In the genomic region with DNA sequence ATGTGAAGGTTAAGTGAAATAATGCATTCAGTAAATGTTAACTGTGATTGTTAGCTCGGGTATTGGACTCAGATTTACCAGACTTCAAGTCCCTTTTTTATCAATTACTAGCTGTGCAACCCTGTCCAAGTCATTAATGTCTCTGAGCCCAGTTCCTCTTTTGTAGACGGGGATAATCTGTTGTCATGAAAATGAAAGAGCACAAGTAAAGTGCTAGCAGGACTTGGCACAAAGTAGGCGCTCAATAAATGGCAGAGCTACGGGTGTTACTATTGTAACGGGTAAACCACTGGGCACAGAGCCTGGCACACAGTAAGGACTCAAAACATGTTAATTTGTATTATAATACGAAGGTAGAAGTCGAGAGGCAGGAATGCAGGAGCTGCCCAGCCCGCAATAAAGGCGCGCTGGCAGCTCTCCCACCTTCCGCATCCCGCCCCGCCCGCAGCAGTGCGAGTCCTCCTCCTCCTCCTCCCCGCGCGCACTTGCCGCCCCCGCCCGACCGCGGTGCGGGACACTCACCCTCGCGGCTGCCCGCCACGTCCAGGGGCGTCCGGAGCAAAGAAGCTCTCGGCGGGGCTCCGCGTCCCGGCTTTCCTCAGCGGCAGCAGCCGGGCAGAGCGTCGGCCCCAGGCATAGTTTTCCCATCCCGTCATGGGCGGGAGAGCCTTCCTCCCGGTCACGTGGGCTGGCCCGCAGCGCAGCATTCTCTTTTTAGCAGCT, we compare ENCODE assay signal across 9 cellular contexts. TPM values are rescaled to one million over a fixed set of nuclear protein-coding genes. Genes with fewer than 3 reads are reported as not detected.
A peak's percentile ranks its signal among the peaks of the same experiment; 100 is the strongest.
DNase-seq lines count a peak whose midpoint lies in the region; ATAC-seq and TF ChIP-seq lines count a peak whose summit lies in the region.
"Had no signal": no experiment of that assay in that cellular context is flagged by ENCODE, and none has a peak within 500 bp of the region (broad histone marks: within the 10 kb centered on the region; RNA-seq: fewer than 3 reads in every experiment).

A gene with protein sequence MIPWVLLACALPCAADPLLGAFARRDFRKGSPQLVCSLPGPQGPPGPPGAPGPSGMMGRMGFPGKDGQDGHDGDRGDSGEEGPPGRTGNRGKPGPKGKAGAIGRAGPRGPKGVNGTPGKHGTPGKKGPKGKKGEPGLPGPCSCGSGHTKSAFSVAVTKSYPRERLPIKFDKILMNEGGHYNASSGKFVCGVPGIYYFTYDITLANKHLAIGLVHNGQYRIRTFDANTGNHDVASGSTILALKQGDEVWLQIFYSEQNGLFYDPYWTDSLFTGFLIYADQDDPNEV (minus strand): TSS at position 637 of the 723 bp plus-strand sequence. CDS start 15,615 bp downstream, outside the sequence.

- H3K27ac ChIP-seq in esophagus squamous epithelium (peak within 1 kb of the TSS in 3 of 4 donors; percentile 70 to 75 (median 71)), muscle layer of colon (ENCODE audit: low read depth, low read length) (peak within 1 kb of the TSS; percentile 71), upper lobe of right lung (peak within 1 kb of the TSS; percentile 34), WERI-Rb-1 (no peak within 1 kb of the TSS)

- DNase-seq in DMS53 treated with DMSO at 0.1 percent for 48 hours (lab: John Stamatoyannopoulos, UW; ENCODE audit: unreplicated experiment) (peak; percentile 29), esophagus squamous epithelium (lab: John Stamatoyannopoulos, UW) (no peak), upper lobe of right lung (peak; percentile 72), WERI-Rb-1 (no peak), NCI-H82 treated with DMSO at 0.1 percent for 48 hours (lab: John Stamatoyannopoulos, UW; ENCODE audit: unreplicated experiment) (no peak)
- peak; percentile 18 to 22 for DNase-seq in activated CD4-positive, alpha-beta T cell treated with anti-CD3 and anti-CD28 coated beads, Interleukin-2, amount 50 U/mL, for 48 hours

- no peak for TF ChIP-seq POLR2A in esophagus squamous epithelium (IDR thresholded peaks at IDR 0.05)

- H3K9me3 ChIP-seq in esophagus squamous epithelium (no peaks in the 10 kb centered on the region), muscle layer of colon (ENCODE audit: low read length) (no peaks in the 10 kb centered on the region), upper lobe of right lung (no peaks in the 10 kb centered on the region), WERI-Rb-1 (ENCODE audit: severe bottlenecking) (no peaks in the 10 kb centered on the region)

- peaks cover 0 to 7% (median 0%) of the 10 kb centered on the region in 4 donors for H3K27me3 ChIP-seq in esophagus squamous epithelium
- H3K27me3 ChIP-seq in muscle layer of colon (ENCODE audit: control insufficient read depth in 1 of 2, insufficient read depth in 2 of 2, low read length in 2 of 2) = no peaks in the 10 kb centered on the region
- no peaks in the 10 kb centered on the region for H3K27me3 ChIP-seq in upper lobe of right lung
- no peaks in the 10 kb centered on the region for H3K27me3 ChIP-seq in WERI-Rb-1 (ENCODE audit: insufficient read depth, low read depth, severe bottlenecking)

- 2 to 3% methylated on average over 6 to 19 of the region's 45 CpGs for WGBS in esophagus squamous epithelium, 2 donors

- no peaks in the 10 kb centered on the region for H3K36me3 ChIP-seq in esophagus squamous epithelium
- no peaks in the 10 kb centered on the region for H3K36me3 ChIP-seq in muscle layer of colon (ENCODE audit: insufficient read depth, low read length)
- H3K36me3 ChIP-seq in upper lobe of right lung = no peaks in the 10 kb centered on the region
- no peaks in the 10 kb centered on the region for H3K36me3 ChIP-seq in WERI-Rb-1

- intact Hi-C loops in esophagus squamous epithelium (cut with DNase I) (no loop called here), upper lobe of right lung (cut with DNase I) (no loop called here)

- peaks cover 5 to 32% (median 28%) of the 10 kb centered on the region in 3 donors for H3K4me1 ChIP-seq in esophagus squamous epithelium
- H3K4me1 ChIP-seq in muscle layer of colon (ENCODE audit: insufficient read depth, low read length) = peaks cover 4% of the 10 kb centered on the region
- H3K4me1 ChIP-seq in upper lobe of right lung = no peaks in the 10 kb centered on the region

- no peak for TF ChIP-seq CTCF in esophagus squamous epithelium (IDR thresholded peaks at IDR 0.05)
- TF ChIP-seq CTCF in upper lobe of right lung (IDR thresholded peaks at IDR 0.05) = no peak
- no peak for TF ChIP-seq CTCF in WERI-Rb-1 (IDR thresholded peaks at IDR 0.05; ENCODE audit: low read depth, low read length)

- H3K4me3 ChIP-seq in esophagus squamous epithelium (peak within 1 kb of the TSS; percentile 43 to 82 (median 55)), muscle layer of colon (ENCODE audit: low read depth in 1 of 2, low read length in 2 of 2) (peak within 1 kb of the TSS; percentile 43 to 61), upper lobe of right lung (peak within 1 kb of the TSS; percentile 59), WERI-Rb-1 (ENCODE audit: low read depth, low read length) (no peak within 1 kb of the TSS)

- peak within 1 kb of the TSS; percentile 33 for H3K9ac ChIP-seq in muscle layer of colon (ENCODE audit: low read length)

- ATAC-seq in HG02798 (IDR thresholded peaks at IDR 0.05; ENCODE audit: poor library complexity, unreplicated experiment) = peak; percentile 61
- ATAC-seq in upper lobe of right lung = peak; percentile 77

RNA-seq across cellular contexts. Expression of the gene that starts here (rescaled TPM):
- under 1 TPM; 0.23 to 0.95 (median 0.62) TPM for total RNA-seq in esophagus squamous epithelium
- total RNA-seq in upper lobe of right lung = 2.2 TPM
- total RNA-seq: T-helper 2 cell treated with Interferon-gamma antibody and Interleukin-4, amounts not matched to agents 100 ng/mL and 5 ng/mL, for 36 hours had no signal

Comparison
In these comparisons a context has a peak if more than half of its experiments do, and no peak if none do; other contexts are left out.
1. DNase-seq: peak in DMS53 treated with DMSO at 0.1 percent for 48 hours (single experiment), activated CD4-positive, alpha-beta T cell treated with anti-CD3 and anti-CD28 coated beads, Interleukin-2, amount 50 U/mL, for 48 hours (2 of 2) and upper lobe of right lung (single experiment); none in esophagus squamous epithelium (single experiment), WERI-Rb-1 (single experiment) and NCI-H82 treated with DMSO at 0.1 percent for 48 hours (single experiment).